8 cellular contexts compared by ENCODE assay signal in the genomic region with DNA sequence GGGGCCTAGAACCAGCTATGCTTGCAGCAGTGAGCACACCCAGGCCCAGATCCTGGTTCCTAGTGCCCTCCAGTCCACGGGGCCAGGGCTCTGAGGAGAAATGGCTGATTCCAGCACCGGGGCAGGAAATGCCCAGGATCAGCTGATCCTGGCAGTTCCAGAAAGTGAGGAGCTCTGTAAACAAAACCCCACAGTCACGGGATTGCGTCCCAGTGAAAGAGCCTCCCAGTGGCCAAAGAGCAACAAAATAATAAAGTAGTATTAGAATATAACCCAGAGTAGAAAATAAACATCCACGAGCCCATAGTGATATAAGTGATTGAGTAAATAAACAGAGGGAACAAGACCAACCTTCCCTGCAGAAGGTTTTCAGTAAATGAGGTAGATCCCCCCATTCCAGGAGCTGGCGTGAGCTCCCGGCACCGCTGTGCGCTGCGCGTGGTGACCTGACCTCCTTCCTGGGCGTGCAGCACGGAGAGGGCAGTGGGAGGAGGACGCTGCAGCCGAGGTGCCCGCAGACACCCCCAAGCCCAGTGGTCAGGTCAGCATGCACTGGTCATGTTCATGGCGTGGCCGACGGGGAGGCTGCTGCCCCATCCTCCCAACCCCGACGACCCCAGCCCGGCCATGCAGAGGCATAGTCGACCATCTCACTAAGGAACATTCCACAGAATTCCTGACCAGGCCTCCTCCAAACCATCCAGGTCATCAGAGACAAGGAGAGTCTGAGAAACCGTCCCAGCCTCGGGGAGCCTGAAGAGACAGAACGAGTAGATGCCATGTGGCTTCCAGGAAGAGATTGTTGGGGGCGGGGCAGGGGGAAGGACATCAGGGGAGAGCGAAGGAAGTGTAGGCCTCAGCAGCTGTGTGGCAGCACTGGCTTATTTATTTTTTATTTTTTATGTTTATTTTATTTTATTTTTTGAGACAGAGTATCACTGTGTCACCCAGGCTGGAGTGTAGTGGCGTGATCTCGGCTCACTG. TPM values are rescaled to one million over a fixed set of nuclear protein-coding genes. Genes with fewer than 3 reads are reported as not detected.
A peak's percentile ranks its signal among the peaks of the same experiment; 100 is the strongest.
DNase-seq lines count a peak whose midpoint lies in the region; ATAC-seq and TF ChIP-seq lines count a peak whose summit lies in the region.

No MANE protein-coding gene starts in this region.

- in situ Hi-C loops in astrocyte of the spinal cord (cut with HindIII; ENCODE audit: low sequenced_read_pairs) (no loop called here), gastrocnemius medialis (cut with MboI; ENCODE audit: low sequenced_read_pairs in 4 of 4) (no loop called here)

- H3K27me3 ChIP-seq in gastrocnemius medialis: no peaks in the 10 kb centered on the region

- H3K9me3 ChIP-seq in gastrocnemius medialis: no peaks in the 10 kb centered on the region

- TF ChIP-seq POLR2A in gastrocnemius medialis (IDR thresholded peaks at IDR 0.05): no peak

- peak; percentile 68 to 72 for ATAC-seq in gastrocnemius medialis
- no peak for ATAC-seq in HG03342 (IDR thresholded peaks at IDR 0.05; ENCODE audit: unreplicated experiment)
- ATAC-seq in HG03095 (IDR thresholded peaks at IDR 0.05; ENCODE audit: unreplicated experiment): no peak

- no peaks in the 10 kb centered on the region for H3K36me3 ChIP-seq in gastrocnemius medialis

- no peak overlapping the region for H3K4me3 ChIP-seq in astrocyte of the spinal cord (ENCODE audit: low read depth, low read length)
- peak overlapping the region in 1 of 4 donors; percentile 11 for H3K4me3 ChIP-seq in gastrocnemius medialis

- DNase-seq in H4 (ENCODE audit: low spot score) (peak; percentile 87), astrocyte of the spinal cord (ENCODE audit: low read depth, low spot score) (peak; percentile 52), hypothalamus (lab: John Stamatoyannopoulos, UW) (peak in 45 of 51 donors; percentile 16 to 84 (median 61)), gastrocnemius medialis (peak; percentile 33 to 47), iPS-NIHi11 (ENCODE audit: low spot score) (no peak), HUDEP-2 (lab: John Stamatoyannopoulos, UW; ENCODE audit: unreplicated experiment in 76 of 76) (no peak)

- TF ChIP-seq CTCF in astrocyte of the spinal cord (IDR thresholded peaks at IDR 0.05; ENCODE audit: low read depth, low read length): peak; percentile 11
- no peak for TF ChIP-seq CTCF in gastrocnemius medialis (IDR thresholded peaks at IDR 0.05 in 4 of 5, conservative IDR thresholded peaks at IDR 0.05 in 1 of 5)

- H3K27ac ChIP-seq in gastrocnemius medialis: peak overlapping the region in 3 of 4 donors; percentile 36 to 71 (median 69)

- intact Hi-C loops in gastrocnemius medialis (cut with DNase I; ENCODE audit: low total_unique reads): no loop called here

- H3K4me1 ChIP-seq in gastrocnemius medialis: peaks cover 8 to 21% of the 10 kb centered on the region in 2 donors

RNA-seq across cellular contexts. Expression of a gene that starts 19.9 kb away (rescaled TPM):
- 15.0 and 26.7 TPM in 2 replicates for total RNA-seq in H4 (2014; rRNA removed; shearing (Covaris generic))
- total RNA-seq in gastrocnemius medialis: 10 to 100 TPM; 21.7 to 31.5 (median 23.7) TPM

RNA-seq across cellular contexts. Expression of a gene that starts 28.2 kb away (rescaled TPM):
- not detected in 2 replicates for total RNA-seq in H4 (2014; rRNA removed; shearing (Covaris generic))
- under 1 TPM in 2 of 4 donors, not detected in 2; 0.23 to 0.41 TPM for total RNA-seq in gastrocnemius medialis

RNA-seq across cellular contexts. Expression of a gene that starts 37.1 kb away (rescaled TPM):
- 150 and 205 TPM in 2 replicates for total RNA-seq in H4 (2014; rRNA removed; shearing (Covaris generic))
- total RNA-seq in gastrocnemius medialis: 100 to 1,000 TPM; 138 to 197 (median 159) TPM

RNA-seq across cellular contexts. Expression of a gene that starts 55.2 kb away (rescaled TPM):
- 1.9 TPM in 1 of 2 replicates, not detected in the other for total RNA-seq in H4 (2014; rRNA removed; shearing (Covaris generic))
- 10 to 100 TPM in 3 of 4 donors, 1 to 10 TPM in 1; 4.2 to 21.6 (median 11.9) TPM for total RNA-seq in gastrocnemius medialis

Comparison
In these comparisons a context has a peak if more than half of its experiments do, and no peak if none do; other contexts are left out.
1. DNase-seq: peak in H4 (single experiment), astrocyte of the spinal cord (single experiment), hypothalamus (45 of 51) and gastrocnemius medialis (2 of 2); none in iPS-NIHi11 (single experiment) and HUDEP-2 (0 of 76).
2. ATAC-seq: peak in gastrocnemius medialis (2 of 2); none in HG03342 (single experiment) and HG03095 (single experiment).